In the genomic region with DNA sequence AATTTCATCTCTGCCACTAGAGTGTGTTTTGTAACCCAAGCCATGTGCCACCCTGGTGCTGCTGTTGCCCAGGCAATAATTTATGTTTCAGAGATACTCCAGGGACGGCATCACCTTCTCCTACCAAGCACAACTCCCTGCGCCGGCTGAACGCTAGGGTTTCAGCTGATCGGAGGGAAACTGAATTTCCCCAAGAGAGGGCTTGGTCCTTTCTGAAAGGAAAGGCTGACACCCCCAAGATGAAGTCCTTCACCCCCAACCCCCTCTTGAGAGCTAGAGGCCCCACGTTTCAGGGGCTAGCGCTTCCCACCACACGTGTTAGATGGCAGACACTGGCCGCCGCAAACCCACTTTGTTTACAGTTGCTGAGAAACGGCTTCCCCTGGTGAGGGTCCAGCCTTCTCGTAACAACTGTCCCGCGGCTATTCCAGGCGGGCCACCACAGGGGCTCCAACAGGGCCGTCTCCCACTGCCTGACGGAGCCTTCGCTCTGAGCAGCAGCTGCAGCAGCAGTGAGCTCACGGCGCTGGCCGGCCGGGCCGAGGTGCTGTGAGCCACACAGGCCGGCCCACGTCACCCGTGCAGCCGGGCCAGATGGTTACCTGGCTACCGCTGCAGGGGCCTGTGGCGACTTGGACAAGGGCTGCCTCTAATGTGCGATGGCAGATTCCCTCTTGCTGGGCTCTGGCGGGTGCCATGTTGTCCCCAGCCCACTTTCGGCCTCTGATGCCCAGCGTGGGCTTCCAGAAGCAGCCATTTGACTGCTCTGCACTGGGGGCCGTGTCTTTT, we compare ENCODE assay signal across 8 cellular contexts.
DNase-seq lines count a peak whose midpoint lies in the region; ATAC-seq and TF ChIP-seq lines count a peak whose summit lies in the region.

No MANE protein-coding gene starts in this region.

- peaks cover 7% of the 10 kb centered on the region for H3K4me1 Mint-ChIP-seq in endothelial cell (ENCODE audit: unreplicated experiment)

- H3K36me3 Mint-ChIP-seq in endothelial cell (ENCODE audit: low read depth, unreplicated experiment) = peaks cover 6% of the 10 kb centered on the region

- H4K20me1 ChIP-seq in GM23248 (ENCODE audit: insufficient read depth) (no peaks in the 10 kb centered on the region), PC-3 (ENCODE audit: low read length) (no peaks in the 10 kb centered on the region)

- H3K36me3 ChIP-seq in GM23248 (ENCODE audit: low read depth) (peaks cover 17% of the 10 kb centered on the region; the same call in 1 of the 2 replicates), PC-3 (ENCODE audit: low read depth, low read length) (peaks cover 6% of the 10 kb centered on the region; the same call in 1 of the 2 replicates), heart right ventricle (peaks cover 0 to 39% (median 12%) of the 10 kb centered on the region in 9 donors), esophagus squamous epithelium (peaks cover 0 to 37% (median 10%) of the 10 kb centered on the region in 3 donors)

- 0 out of 2 replicates have a peak, but pooled peaks have one; percentile 8 for ATAC-seq in PC-3
- peak; percentile 27 to 70 (median 54) for ATAC-seq in heart right ventricle

- H3K4me3 ChIP-seq in GM23248 = no peak overlapping the region
- no peak overlapping the region for H3K4me3 ChIP-seq in PC-3 (ENCODE audit: low read length)
- no peak overlapping the region for H3K4me3 ChIP-seq in heart right ventricle
- H3K4me3 ChIP-seq in esophagus squamous epithelium = peak overlapping the region in 1 of 4 donors; percentile 13

- H2AFZ ChIP-seq in GM23248 (no peak overlapping the region), PC-3 (ENCODE audit: low read length) (no peak overlapping the region)

- H3K4me2 ChIP-seq in GM23248 (ENCODE audit: unreplicated experiment) (no peak overlapping the region), PC-3 (ENCODE audit: low read length) (no peak overlapping the region)

- CTCF ChIA-PET in PC-3 (lab: Charles Lee) = no interaction called here

- in situ Hi-C loops in GM23248 (cut with MboI) (no loop called here), KBM-7 (cut with MboI; ENCODE audit: low pct_unique_long_range_greater_than_20kb, low sequenced_read_pairs) (no loop called here)

- peak; percentile 66 for DNase-seq in GM23248
- no peak for DNase-seq in PC-3
- DNase-seq in heart right ventricle = no peak
- DNase-seq in retina = peak; percentile 81
- no peak for DNase-seq in LoVo (ENCODE audit: low spot score)
- DNase-seq in endothelial cell (ENCODE audit: low spot score) = no peak
- no peak for DNase-seq in KBM-7
- DNase-seq in esophagus squamous epithelium (lab: John Stamatoyannopoulos, UW) = no peak

- no peak overlapping the region for H3K4me3 Mint-ChIP-seq in endothelial cell (ENCODE audit: unreplicated experiment)

- no peaks in the 10 kb centered on the region for H3K9me3 ChIP-seq in GM23248 (ENCODE audit: low read depth)
- H3K9me3 ChIP-seq in PC-3 (ENCODE audit: low read length) = no peaks in the 10 kb centered on the region
- H3K9me3 ChIP-seq in heart right ventricle = no peaks in the 10 kb centered on the region
- H3K9me3 ChIP-seq in esophagus squamous epithelium = no peaks in the 10 kb centered on the region

- H3K79me2 ChIP-seq in GM23248 (ENCODE audit: insufficient read depth) = no peaks in the 10 kb centered on the region
- H3K79me2 ChIP-seq in PC-3 (ENCODE audit: low read length) = no peaks in the 10 kb centered on the region

- BruUV-seq in PC-3 (replicated peaks; lab: Mats Ljungman, UMichigan) = no TSS peak

- POLR2A ChIA-PET in PC-3 (lab: Charles Lee; ENCODE audit: unreplicated experiment) = no interaction called here

- H3K4me1 ChIP-seq in GM23248 (ENCODE audit: insufficient read depth) = no peaks in the 10 kb centered on the region
- no peaks in the 10 kb centered on the region for H3K4me1 ChIP-seq in PC-3 (ENCODE audit: insufficient read depth, low read length)
- H3K4me1 ChIP-seq in heart right ventricle = peaks cover 12 to 56% (median 32%) of the 10 kb centered on the region in 9 donors
- H3K4me1 ChIP-seq in esophagus squamous epithelium = peaks cover 0 to 14% (median 8%) of the 10 kb centered on the region in 3 donors

- H3K9ac ChIP-seq in GM23248 = no peak overlapping the region
- no peak overlapping the region for H3K9ac ChIP-seq in PC-3 (ENCODE audit: low read length)

- no peak for TF ChIP-seq CTCF in PC-3 (conservative IDR thresholded peaks at IDR 0.05; ENCODE audit: low read depth, low read length)
- TF ChIP-seq CTCF in heart right ventricle (IDR thresholded peaks at IDR 0.05) = no peak
- no peak for TF ChIP-seq CTCF in endothelial cell (IDR thresholded peaks at IDR 0.05; ENCODE audit: unreplicated experiment)
- TF ChIP-seq CTCF in esophagus squamous epithelium (IDR thresholded peaks at IDR 0.05) = no peak

- intact Hi-C loops in PC-3 (cut with micrococcal nuclease) = no loop called here
- intact Hi-C loops in heart right ventricle (cut with DNase I) = loop anchor here in 1 of 10 donors (10.0 kb wide), 1 partner anchor 62 kb away; the partner anchor contains the start of gene TESC
- intact Hi-C loops in esophagus squamous epithelium (cut with DNase I) = no loop called here

- H3F3A ChIP-seq in GM23248 (ENCODE audit: insufficient read depth) = no peaks in the 10 kb centered on the region
- no peaks in the 10 kb centered on the region for H3F3A ChIP-seq in PC-3 (ENCODE audit: low read length, unreplicated experiment)

- no peak overlapping the region for H3K27ac Mint-ChIP-seq in endothelial cell (ENCODE audit: unreplicated experiment)

- H3K27ac ChIP-seq in GM23248 (no peak overlapping the region), PC-3 (ENCODE audit: low read length) (no peak overlapping the region), heart right ventricle (peak overlapping the region in 7 of 10 donors; percentile 38 to 77 (median 56)), esophagus squamous epithelium (no peak overlapping the region)

- no peaks in the 10 kb centered on the region for H3K9me3 Mint-ChIP-seq in endothelial cell (ENCODE audit: unreplicated experiment)

- 23 to 27% methylated on average over 32 to 34 of the region's 34 CpGs for WGBS in GM23248 (ENCODE audit: low coverage in 1 of 2, low lambda C conversion rate in 2 of 2, missing lambda C conversion rate in 2 of 2), 2 experiments
- WGBS in heart right ventricle, 2 donors = 46 to 54% methylated on average over 34 of the region's 34 CpGs
- WGBS in esophagus squamous epithelium, 2 donors = 15 to 72% methylated on average over 3 to 6 of the region's 34 CpGs

- H3K27me3 Mint-ChIP-seq in endothelial cell (ENCODE audit: unreplicated experiment) = peaks cover 10% of the 10 kb centered on the region

- H3K27me3 ChIP-seq in GM23248 (replicated peaks; ENCODE audit: insufficient read depth) (no peaks in the 10 kb centered on the region; the same call in 1 of the 2 replicates), PC-3 (ENCODE audit: low read length) (no peaks in the 10 kb centered on the region), heart right ventricle (peaks cover 0 to 14% (median 0%) of the 10 kb centered on the region in 7 donors), esophagus squamous epithelium (peaks cover 0 to 52% (median 0%) of the 10 kb centered on the region in 4 donors)

- H3K9me2 ChIP-seq in GM23248 (ENCODE audit: insufficient read depth) (no peaks in the 10 kb centered on the region), PC-3 (replicated peaks; ENCODE audit: low read length) (no peaks in the 10 kb centered on the region)

- TF ChIP-seq POLR2A in esophagus squamous epithelium (IDR thresholded peaks at IDR 0.05) = no peak

Comparison
In these comparisons a context has a peak if more than half of its experiments do, and no peak if none do; other contexts are left out.
1. DNase-seq: peak in GM23248 (single experiment) and retina (single experiment); none in PC-3 (single experiment), heart right ventricle (0 of 2), LoVo (single experiment), endothelial cell (single experiment), KBM-7 (single experiment) and esophagus squamous epithelium (single experiment).
2. H3K27ac ChIP-seq: peak in heart right ventricle (7 of 10); none in GM23248 (single experiment), PC-3 (single experiment) and esophagus squamous epithelium (0 of 4).